Comparison of ENCODE assay signal across 2 cellular contexts in the genomic region with DNA sequence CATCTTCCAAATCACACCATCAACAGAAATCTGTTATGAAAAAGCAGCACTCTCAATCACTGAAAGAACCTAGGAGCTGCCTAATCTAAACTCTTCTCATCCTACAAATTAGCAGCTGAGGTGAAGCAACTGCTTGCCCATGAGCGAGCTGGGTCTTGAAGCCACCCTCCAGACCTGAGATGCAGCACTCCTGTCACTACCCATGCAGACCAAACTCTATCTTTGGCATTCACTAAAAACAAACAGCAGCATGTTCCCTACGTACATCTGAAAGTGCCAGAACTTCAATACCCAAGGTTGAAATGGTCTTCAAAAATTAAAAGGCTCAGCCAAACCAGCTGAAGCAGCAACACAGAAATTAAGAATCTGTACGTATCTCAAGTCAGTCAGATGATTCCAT.
TF ChIP-seq lines count a peak whose summit lies in the region.

No MANE protein-coding gene starts in this region.

TF ChIP-seq in SK-N-SH, 30 proteins besides CTCF, POLR2A, EP300 and RAD21:
- no peak for TF ChIP-seq JUND (IDR thresholded peaks at IDR 0.05)
- no peak for TF ChIP-seq SMC3 (IDR thresholded peaks at IDR 0.05; ENCODE audit: low read depth, low read length)
- TF ChIP-seq FOSL2 (IDR thresholded peaks at IDR 0.05; ENCODE audit: borderline replicate concordance, low read depth) = no peak
- TF ChIP-seq MXI1 (IDR thresholded peaks at IDR 0.05; ENCODE audit: low read depth, low read length) = no peak

TF ChIP-seq in SK-N-SH treated with all-trans-retinoic acid at 6 μM for 48 hours, 23 proteins besides CTCF, POLR2A, EP300 and RAD21:
- TF ChIP-seq OSR1 (CRISPR knock-in tag; IDR thresholded peaks at IDR 0.05) (no peak), RARB (CRISPR knock-in tag; IDR thresholded peaks at IDR 0.05) (no peak), GLIS3 (CRISPR knock-in tag; IDR thresholded peaks at IDR 0.05) (no peak), ZNF565 (CRISPR knock-in tag; conservative IDR thresholded peaks at IDR 0.05; ENCODE audit: low read depth) (no peak), TOX (CRISPR knock-in tag; IDR thresholded peaks at IDR 0.05; ENCODE audit: borderline replicate concordance) (no peak), ZNF70 (CRISPR knock-in tag; IDR thresholded peaks at IDR 0.05) (no peak), TCF4 (CRISPR knock-in tag; IDR thresholded peaks at IDR 0.05; ENCODE audit: borderline replicate concordance) (no peak), ISL1 (CRISPR knock-in tag; IDR thresholded peaks at IDR 0.05) (no peak)
- TF ChIP-seq, protein P1, sequence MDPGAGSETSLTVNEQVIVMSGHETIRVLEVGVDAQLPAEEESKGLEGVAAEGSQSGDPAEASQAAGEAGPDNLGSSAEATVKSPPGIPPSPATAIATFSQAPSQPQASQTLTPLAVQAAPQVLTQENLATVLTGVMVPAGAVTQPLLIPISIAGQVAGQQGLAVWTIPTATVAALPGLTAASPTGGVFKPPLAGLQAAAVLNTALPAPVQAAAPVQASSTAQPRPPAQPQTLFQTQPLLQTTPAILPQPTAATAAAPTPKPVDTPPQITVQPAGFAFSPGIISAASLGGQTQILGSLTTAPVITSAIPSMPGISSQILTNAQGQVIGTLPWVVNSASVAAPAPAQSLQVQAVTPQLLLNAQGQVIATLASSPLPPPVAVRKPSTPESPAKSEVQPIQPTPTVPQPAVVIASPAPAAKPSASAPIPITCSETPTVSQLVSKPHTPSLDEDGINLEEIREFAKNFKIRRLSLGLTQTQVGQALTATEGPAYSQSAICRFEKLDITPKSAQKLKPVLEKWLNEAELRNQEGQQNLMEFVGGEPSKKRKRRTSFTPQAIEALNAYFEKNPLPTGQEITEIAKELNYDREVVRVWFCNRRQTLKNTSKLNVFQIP (CRISPR knock-in tag; IDR thresholded peaks at IDR 0.05; ENCODE audit: borderline replicate concordance, low read depth) = no peak
